ENCODE assay signal across 1 cellular context in genomic region chr1:43936470-43937151, GRCh38.
A peak's percentile ranks its signal among the peaks of the same experiment; 100 is the strongest.
TF ChIP-seq lines count a peak whose summit lies in the region.

No MANE protein-coding gene starts in this region.

TF ChIP-seq in HepG2, 621 proteins besides CTCF, POLR2A, EP300 and RAD21 (continued from another document and continues in another):
- TF ChIP-seq ZBTB43 (CRISPR knock-in tag; conservative IDR thresholded peaks at IDR 0.05) (peak; percentile 51; the same call in 1 of the 2 replicates), ELF1 (CRISPR knock-in tag; IDR thresholded peaks at IDR 0.05) (no peak), RFX1 (IDR thresholded peaks at IDR 0.05) (no peak), ZSCAN25 (CRISPR knock-in tag; IDR thresholded peaks at IDR 0.05) (peak; percentile 19), HOXD1 (CRISPR knock-in tag; IDR thresholded peaks at IDR 0.05) (no peak), HBP1 (CRISPR knock-in tag; IDR thresholded peaks at IDR 0.05; ENCODE audit: low read depth) (no peak), MYNN (CRISPR knock-in tag; IDR thresholded peaks at IDR 0.05; ENCODE audit: low read depth) (no peak), ZNF274 (CRISPR knock-in tag; IDR thresholded peaks at IDR 0.05) (peak; percentile 27; the same call in 1 of the 2 replicates), ZNF616 (CRISPR knock-in tag; IDR thresholded peaks at IDR 0.05; ENCODE audit: low read depth) (no peak), ZMYM3 (CRISPR knock-in tag; IDR thresholded peaks at IDR 0.05) (0 out of 2 replicates have a peak, but pooled peaks have one; percentile 10), NFATC3 (CRISPR knock-in tag; IDR thresholded peaks at IDR 0.05) (no peak), KMT2A (CRISPR knock-in tag; IDR thresholded peaks at IDR 0.05) (no peak), MTA3 (CRISPR knock-in tag; IDR thresholded peaks at IDR 0.05) (no peak), CERS6 (CRISPR knock-in tag; IDR thresholded peaks at IDR 0.05) (no peak), TBX2 (CRISPR knock-in tag; IDR thresholded peaks at IDR 0.05; ENCODE audit: borderline replicate concordance) (peak; percentile 47; the same call in 1 of the 2 replicates), ZNF580 (CRISPR knock-in tag; IDR thresholded peaks at IDR 0.05; ENCODE audit: borderline replicate concordance, low read depth) (peak; percentile 56; the same call in 1 of the 2 replicates), REL (CRISPR knock-in tag; conservative IDR thresholded peaks at IDR 0.05) (0 out of 2 replicates have a peak, but pooled peaks have one; percentile 42), ZBTB7B (CRISPR knock-in tag; IDR thresholded peaks at IDR 0.05) (peak; percentile 61; the same call in 1 of the 2 replicates), ZFX (CRISPR knock-in tag; IDR thresholded peaks at IDR 0.05; ENCODE audit: low read depth) (peak; percentile 90), NFKB2 (CRISPR knock-in tag; IDR thresholded peaks at IDR 0.05; ENCODE audit: borderline replicate concordance) (peak; percentile 66; the same call in 1 of the 2 replicates), MED1 (CRISPR knock-in tag; IDR thresholded peaks at IDR 0.05) (peak; percentile 33; the same call in 1 of the 2 replicates), KAT8 (CRISPR knock-in tag; IDR thresholded peaks at IDR 0.05) (0 out of 2 replicates have a peak, but pooled peaks have one; percentile 38), PCBP1 (IDR thresholded peaks at IDR 0.05; ENCODE audit: borderline replicate concordance, low read depth, low read length) (no peak), XRCC5 (optimal IDR thresholded peaks at IDR 0.05; ENCODE audit: low read length) (peak; percentile 74), ZNF766 (CRISPR knock-in tag; IDR thresholded peaks at IDR 0.05; ENCODE audit: borderline replicate concordance) (peak; percentile 76; the same call in 1 of the 2 replicates), ZNF704 (CRISPR knock-in tag; IDR thresholded peaks at IDR 0.05; ENCODE audit: borderline replicate concordance) (0 out of 2 replicates have a peak, but pooled peaks have one; percentile 50), MIER3 (CRISPR knock-in tag; IDR thresholded peaks at IDR 0.05; ENCODE audit: borderline replicate concordance) (no peak), ZFY (CRISPR knock-in tag; IDR thresholded peaks at IDR 0.05) (peak; percentile 83), ZSCAN29 (CRISPR knock-in tag; conservative IDR thresholded peaks at IDR 0.05) (0 out of 2 replicates have a peak, but pooled peaks have one; percentile 62), MTF2 (CRISPR knock-in tag; IDR thresholded peaks at IDR 0.05; ENCODE audit: borderline replicate concordance) (no peak), TGIF2 (CRISPR knock-in tag; IDR thresholded peaks at IDR 0.05) (no peak), YEATS4 (CRISPR knock-in tag; IDR thresholded peaks at IDR 0.05; ENCODE audit: borderline replicate concordance) (peak; percentile 57; the same call in 1 of the 2 replicates), GLI4 (CRISPR knock-in tag; IDR thresholded peaks at IDR 0.05; ENCODE audit: borderline replicate concordance) (no peak), NCOA2 (CRISPR knock-in tag; IDR thresholded peaks at IDR 0.05) (no peak; the same call in 1 of the 2 replicates), HNRNPL (IDR thresholded peaks at IDR 0.05; ENCODE audit: low read depth, low read length) (no peak), ZNF781 (CRISPR knock-in tag; IDR thresholded peaks at IDR 0.05; ENCODE audit: borderline replicate concordance, not compliant biosample characterization) (peak; percentile 24), MXD3 (CRISPR knock-in tag; IDR thresholded peaks at IDR 0.05) (peak; percentile 32; the same call in 1 of the 2 replicates), KDM2A (CRISPR knock-in tag; IDR thresholded peaks at IDR 0.05; ENCODE audit: borderline replicate concordance, low read depth) (peak; percentile 71; the same call in 1 of the 2 replicates), ZBTB20 (CRISPR knock-in tag; IDR thresholded peaks at IDR 0.05; ENCODE audit: borderline replicate concordance, low read depth) (peak; percentile 46; the same call in 1 of the 2 replicates), RNF2 (conservative IDR thresholded peaks at IDR 0.05; ENCODE audit: low read depth) (peak; percentile 70; the same call in 1 of the 2 replicates), BCL6 (CRISPR knock-in tag; IDR thresholded peaks at IDR 0.05) (no peak), ZNF329 (CRISPR knock-in tag; IDR thresholded peaks at IDR 0.05; ENCODE audit: low read depth) (0 out of 2 replicates have a peak, but pooled peaks have one; percentile 25), ZNF749 (CRISPR knock-in tag; IDR thresholded peaks at IDR 0.05; ENCODE audit: borderline replicate concordance) (no peak), ZNF577 (CRISPR knock-in tag; IDR thresholded peaks at IDR 0.05; ENCODE audit: borderline replicate concordance, low read depth) (no peak), ZNF598 (CRISPR knock-in tag; IDR thresholded peaks at IDR 0.05; ENCODE audit: borderline replicate concordance) (no peak), ZNF331 (CRISPR knock-in tag; IDR thresholded peaks at IDR 0.05) (no peak), MEIS2 (CRISPR knock-in tag; IDR thresholded peaks at IDR 0.05) (0 out of 2 replicates have a peak, but pooled peaks have one; percentile 6), MAX (IDR thresholded peaks at IDR 0.05) (peak; percentile 15; the same call in 1 of the 2 replicates), PHB2 (IDR thresholded peaks at IDR 0.05; ENCODE audit: partially characterized antibody) (no peak), KDM3A (CRISPR knock-in tag; IDR thresholded peaks at IDR 0.05; ENCODE audit: low read depth) (peak; percentile 18; the same call in 1 of the 2 replicates), KLF12 (CRISPR knock-in tag; IDR thresholded peaks at IDR 0.05; ENCODE audit: borderline replicate concordance) (no peak), AHR (CRISPR knock-in tag; IDR thresholded peaks at IDR 0.05) (peak; percentile 68; the same call in 1 of the 2 replicates), GABPB1 (CRISPR knock-in tag; IDR thresholded peaks at IDR 0.05) (peak; percentile 51; the same call in 1 of the 2 replicates), HOXA3 (CRISPR knock-in tag; IDR thresholded peaks at IDR 0.05) (peak; percentile 64)
- TF ChIP-seq, protein P1, sequence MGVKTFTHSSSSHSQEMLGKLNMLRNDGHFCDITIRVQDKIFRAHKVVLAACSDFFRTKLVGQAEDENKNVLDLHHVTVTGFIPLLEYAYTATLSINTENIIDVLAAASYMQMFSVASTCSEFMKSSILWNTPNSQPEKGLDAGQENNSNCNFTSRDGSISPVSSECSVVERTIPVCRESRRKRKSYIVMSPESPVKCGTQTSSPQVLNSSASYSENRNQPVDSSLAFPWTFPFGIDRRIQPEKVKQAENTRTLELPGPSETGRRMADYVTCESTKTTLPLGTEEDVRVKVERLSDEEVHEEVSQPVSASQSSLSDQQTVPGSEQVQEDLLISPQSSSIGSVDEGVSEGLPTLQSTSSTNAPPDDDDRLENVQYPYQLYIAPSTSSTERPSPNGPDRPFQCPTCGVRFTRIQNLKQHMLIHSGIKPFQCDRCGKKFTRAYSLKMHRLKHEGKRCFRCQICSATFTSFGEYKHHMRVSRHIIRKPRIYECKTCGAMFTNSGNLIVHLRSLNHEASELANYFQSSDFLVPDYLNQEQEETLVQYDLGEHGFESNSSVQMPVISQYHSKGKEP (CRISPR knock-in tag; IDR thresholded peaks at IDR 0.05): no peak
- TF ChIP-seq, protein P2, sequence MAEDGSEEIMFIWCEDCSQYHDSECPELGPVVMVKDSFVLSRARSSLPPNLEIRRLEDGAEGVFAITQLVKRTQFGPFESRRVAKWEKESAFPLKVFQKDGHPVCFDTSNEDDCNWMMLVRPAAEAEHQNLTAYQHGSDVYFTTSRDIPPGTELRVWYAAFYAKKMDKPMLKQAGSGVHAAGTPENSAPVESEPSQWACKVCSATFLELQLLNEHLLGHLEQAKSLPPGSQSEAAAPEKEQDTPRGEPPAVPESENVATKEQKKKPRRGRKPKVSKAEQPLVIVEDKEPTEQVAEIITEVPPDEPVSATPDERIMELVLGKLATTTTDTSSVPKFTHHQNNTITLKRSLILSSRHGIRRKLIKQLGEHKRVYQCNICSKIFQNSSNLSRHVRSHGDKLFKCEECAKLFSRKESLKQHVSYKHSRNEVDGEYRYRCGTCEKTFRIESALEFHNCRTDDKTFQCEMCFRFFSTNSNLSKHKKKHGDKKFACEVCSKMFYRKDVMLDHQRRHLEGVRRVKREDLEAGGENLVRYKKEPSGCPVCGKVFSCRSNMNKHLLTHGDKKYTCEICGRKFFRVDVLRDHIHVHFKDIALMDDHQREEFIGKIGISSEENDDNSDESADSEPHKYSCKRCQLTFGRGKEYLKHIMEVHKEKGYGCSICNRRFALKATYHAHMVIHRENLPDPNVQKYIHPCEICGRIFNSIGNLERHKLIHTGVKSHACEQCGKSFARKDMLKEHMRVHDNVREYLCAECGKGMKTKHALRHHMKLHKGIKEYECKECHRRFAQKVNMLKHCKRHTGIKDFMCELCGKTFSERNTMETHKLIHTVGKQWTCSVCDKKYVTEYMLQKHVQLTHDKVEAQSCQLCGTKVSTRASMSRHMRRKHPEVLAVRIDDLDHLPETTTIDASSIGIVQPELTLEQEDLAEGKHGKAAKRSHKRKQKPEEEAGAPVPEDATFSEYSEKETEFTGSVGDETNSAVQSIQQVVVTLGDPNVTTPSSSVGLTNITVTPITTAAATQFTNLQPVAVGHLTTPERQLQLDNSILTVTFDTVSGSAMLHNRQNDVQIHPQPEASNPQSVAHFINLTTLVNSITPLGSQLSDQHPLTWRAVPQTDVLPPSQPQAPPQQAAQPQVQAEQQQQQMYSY (CRISPR knock-in tag; IDR thresholded peaks at IDR 0.05): 0 out of 2 replicates have a peak, but pooled peaks have one; percentile 9
- TF ChIP-seq, protein P3, sequence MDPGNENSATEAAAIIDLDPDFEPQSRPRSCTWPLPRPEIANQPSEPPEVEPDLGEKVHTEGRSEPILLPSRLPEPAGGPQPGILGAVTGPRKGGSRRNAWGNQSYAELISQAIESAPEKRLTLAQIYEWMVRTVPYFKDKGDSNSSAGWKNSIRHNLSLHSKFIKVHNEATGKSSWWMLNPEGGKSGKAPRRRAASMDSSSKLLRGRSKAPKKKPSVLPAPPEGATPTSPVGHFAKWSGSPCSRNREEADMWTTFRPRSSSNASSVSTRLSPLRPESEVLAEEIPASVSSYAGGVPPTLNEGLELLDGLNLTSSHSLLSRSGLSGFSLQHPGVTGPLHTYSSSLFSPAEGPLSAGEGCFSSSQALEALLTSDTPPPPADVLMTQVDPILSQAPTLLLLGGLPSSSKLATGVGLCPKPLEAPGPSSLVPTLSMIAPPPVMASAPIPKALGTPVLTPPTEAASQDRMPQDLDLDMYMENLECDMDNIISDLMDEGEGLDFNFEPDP (CRISPR knock-in tag; conservative IDR thresholded peaks at IDR 0.05): 0 out of 2 replicates have a peak, but pooled peaks have one; percentile 70
- TF ChIP-seq, protein P4, sequence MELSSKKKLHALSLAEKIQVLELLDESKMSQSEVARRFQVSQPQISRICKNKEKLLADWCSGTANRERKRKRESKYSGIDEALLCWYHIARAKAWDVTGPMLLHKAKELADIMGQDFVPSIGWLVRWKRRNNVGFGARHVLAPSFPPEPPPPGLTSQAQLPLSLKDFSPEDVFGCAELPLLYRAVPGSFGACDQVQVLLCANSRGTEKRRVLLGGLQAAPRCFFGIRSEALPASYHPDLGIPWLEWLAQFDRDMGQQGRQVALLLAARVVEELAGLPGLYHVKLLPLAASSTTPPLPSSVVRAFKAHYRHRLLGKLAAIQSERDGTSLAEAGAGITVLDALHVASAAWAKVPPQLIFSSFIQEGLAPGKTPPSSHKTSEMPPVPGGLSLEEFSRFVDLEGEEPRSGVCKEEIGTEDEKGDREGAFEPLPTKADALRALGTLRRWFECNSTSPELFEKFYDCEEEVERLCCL (CRISPR knock-in tag; IDR thresholded peaks at IDR 0.05; ENCODE audit: borderline replicate concordance): 0 out of 2 replicates have a peak, but pooled peaks have one; percentile 39
